In genomic region chr1:31725777-31726535, GRCh38 we compare ENCODE assay signal across 1 cellular context.
TF ChIP-seq lines count a peak whose summit lies in the region.

No MANE protein-coding gene starts in this region.

TF ChIP-seq in H1, 55 proteins besides CTCF, POLR2A, EP300 and RAD21 (continued from another document):
- TF ChIP-seq E2F6 (IDR thresholded peaks at IDR 0.05) (no peak), TAF7 (optimal IDR thresholded peaks at IDR 0.05; ENCODE audit: borderline replicate concordance, low read depth, low read length) (no peak)
